In genomic region chr17:34527908-34528470, GRCh38 we compare ENCODE assay signal across 20 cellular contexts. TPM values are rescaled to one million over a fixed set of nuclear protein-coding genes. Genes with fewer than 3 reads are reported as not detected.
A peak's percentile ranks its signal among the peaks of the same experiment; 100 is the strongest.
DNase-seq lines count a peak whose midpoint lies in the region; ATAC-seq and TF ChIP-seq lines count a peak whose summit lies in the region.
"Had no signal": no experiment of that assay in that cellular context is flagged by ENCODE, and none has a peak within 500 bp of the region (broad histone marks: within the 10 kb centered on the region; RNA-seq: fewer than 3 reads in every experiment).

No MANE protein-coding gene starts in this region.

- no peak overlapping the region for H3K18ac ChIP-seq in H9 (ENCODE audit: insufficient read length, low read depth, low read length)

- H3K9me2 ChIP-seq in PC-3 (replicated peaks; ENCODE audit: low read length): no peaks in the 10 kb centered on the region

- no peaks in the 10 kb centered on the region for H3K79me2 ChIP-seq in DND-41 (ENCODE audit: insufficient read depth, low read length)
- H3K79me2 ChIP-seq in H9 (ENCODE audit: insufficient read depth, low read length): no peaks in the 10 kb centered on the region
- no peaks in the 10 kb centered on the region for H3K79me2 ChIP-seq in PC-3 (ENCODE audit: low read length)
- H3K79me2 ChIP-seq: hepatocyte had no signal

- TF ChIP-seq CTCF in DND-41 (IDR thresholded peaks at IDR 0.05; ENCODE audit: borderline replicate concordance, extremely low read depth, low read length, poor library complexity, severe bottlenecking): peak; percentile 34
- TF ChIP-seq CTCF in H9 (conservative IDR thresholded peaks at IDR 0.05): peak; percentile 86
- TF ChIP-seq CTCF in PC-3 (conservative IDR thresholded peaks at IDR 0.05; ENCODE audit: low read depth, low read length): peak; percentile 29; the same call in 1 of the 2 replicates
- TF ChIP-seq CTCF in glutamatergic neuron (IDR thresholded peaks at IDR 0.05; ENCODE audit: partially characterized antibody, unreplicated experiment): peak; percentile 74
- TF ChIP-seq CTCF in thyroid gland (IDR thresholded peaks at IDR 0.05): no peak

- H3K4me3 ChIP-seq in DND-41 (ENCODE audit: low read depth in 1 of 2, low read length in 2 of 2) (no peak overlapping the region), PC-3 (ENCODE audit: low read length) (no peak overlapping the region), thyroid gland (replicated peaks in 1 of 3) (no peak overlapping the region)
- H3K4me3 ChIP-seq: ascending aorta, BLaER1, esophagus squamous epithelium, hepatocyte had no signal

- no TSS peak for BruUV-seq in PC-3 (replicated peaks; lab: Mats Ljungman, UMichigan)

- no peak overlapping the region for H3K4me3 Mint-ChIP-seq in H9
- no peak overlapping the region for H3K4me3 Mint-ChIP-seq in glutamatergic neuron (ENCODE audit: unreplicated experiment)
- H3K4me3 Mint-ChIP-seq: natural killer cell; T-helper 2 cell treated with Interferon-gamma antibody and Interleukin-4, amounts not matched to agents 5 μg/mL and 100 μg/mL, for 36 hours had no signal

- H3K23me2 ChIP-seq in H9 (ENCODE audit: insufficient read length, low read depth, low read length, poor library complexity, severe bottlenecking): no peaks in the 10 kb centered on the region

- H3K9ac ChIP-seq in DND-41 (ENCODE audit: low read depth, low read length) (no peak overlapping the region), H9 (ENCODE audit: extremely low read depth, insufficient read length, low read length) (no peak overlapping the region), PC-3 (ENCODE audit: low read length) (no peak overlapping the region)
- H3K9ac ChIP-seq: BLaER1 had no signal

- no peaks in the 10 kb centered on the region for H3F3A ChIP-seq in PC-3 (ENCODE audit: low read length, unreplicated experiment)

- H4K20me1 ChIP-seq in DND-41 (ENCODE audit: insufficient read depth, low read length): no peaks in the 10 kb centered on the region
- no peaks in the 10 kb centered on the region for H4K20me1 ChIP-seq in H9 (ENCODE audit: control insufficient read depth, insufficient read depth, insufficient read length)
- no peaks in the 10 kb centered on the region for H4K20me1 ChIP-seq in PC-3 (ENCODE audit: low read length)
- H4K20me1 ChIP-seq: BLaER1 had no signal

- no peak overlapping the region for H2BK12ac ChIP-seq in H9 (ENCODE audit: insufficient read length, low read depth, low read length)

- no peak overlapping the region for H3T11ph ChIP-seq in H9 (ENCODE audit: low read length)

- H3K36me3 ChIP-seq in DND-41 (ENCODE audit: insufficient read depth, low read length): no peaks in the 10 kb centered on the region
- no peaks in the 10 kb centered on the region for H3K36me3 ChIP-seq in PC-3 (ENCODE audit: low read depth, low read length)
- no peaks in the 10 kb centered on the region for H3K36me3 ChIP-seq in thyroid gland
- H3K36me3 ChIP-seq: ascending aorta, BLaER1, esophagus squamous epithelium had no signal

- H3K27ac ChIP-seq in DND-41 (ENCODE audit: low read length) (no peak overlapping the region), H9 (ENCODE audit: insufficient read length, low read depth, low read length) (no peak overlapping the region), PC-3 (ENCODE audit: low read length) (no peak overlapping the region), thyroid gland (no peak overlapping the region), substantia nigra (ENCODE audit: low read depth, low read length, poor library complexity, severe bottlenecking) (no peak overlapping the region)
- H3K27ac ChIP-seq: ascending aorta, BLaER1, esophagus squamous epithelium, hepatocyte, RWPE1 had no signal

- H3K9me3 Mint-ChIP-seq in H9 (no peaks in the 10 kb centered on the region; a peak in 1 of 5 replicates), glutamatergic neuron (ENCODE audit: unreplicated experiment) (peaks cover 3% of the 10 kb centered on the region)
- H3K9me3 Mint-ChIP-seq: natural killer cell; T-helper 2 cell treated with Interferon-gamma antibody and Interleukin-4, amounts not matched to agents 5 μg/mL and 100 μg/mL, for 36 hours had no signal

- no peak overlapping the region for H4K8ac ChIP-seq in H9 (replicated peaks; ENCODE audit: insufficient read length, low read depth, low read length)

- intact Hi-C loops in PC-3 (cut with micrococcal nuclease) (no loop called here), thyroid gland (cut with DNase I) (no loop called here)

- no peak overlapping the region for H4K91ac ChIP-seq in H9 (ENCODE audit: insufficient read length, low read depth, low read length)

- H2AK5ac ChIP-seq in H9 (ENCODE audit: insufficient read length, low read length): no peak overlapping the region

- no peak overlapping the region for H3K56ac ChIP-seq in H9 (ENCODE audit: insufficient read length, low read depth, low read length)

- WGBS in H9 (ENCODE audit: extremely low coverage, insufficient read length, low lambda C conversion rate): no CpG with 5 or more reads among the region's 13 CpGs
- WGBS in thyroid gland, 2 donors: 60 to 61% methylated on average over 13 of the region's 13 CpGs

- H3K4me2 ChIP-seq in DND-41 (ENCODE audit: insufficient read depth, low read length): no peak overlapping the region
- H3K4me2 ChIP-seq in H9 (ENCODE audit: insufficient read depth, insufficient read length, low read length): no peak overlapping the region
- H3K4me2 ChIP-seq in PC-3 (ENCODE audit: low read length): no peak overlapping the region
- H3K4me2 ChIP-seq: hepatocyte had no signal

- CTCF ChIA-PET in PC-3 (lab: Charles Lee): no interaction called here

- DNase-seq in DND-41: no peak
- DNase-seq in H9: peak; percentile 82
- no peak for DNase-seq in PC-3
- peak; percentile 61 for DNase-seq in glutamatergic neuron
- DNase-seq in thyroid gland: no peak
- no peak for DNase-seq in activated CD8-positive, alpha-beta memory T cell treated with anti-CD3 and anti-CD28 coated beads, Interleukin-2, amount 50 U/mL, for 48 hours
- no peak for DNase-seq in substantia nigra (lab: John Stamatoyannopoulos, UW)
- DNase-seq in NCI-H2107 treated with DMSO at 0.1 percent for 48 hours (lab: John Stamatoyannopoulos, UW; ENCODE audit: unreplicated experiment): no peak
- DNase-seq: activated effector memory CD4-positive, alpha-beta T cell treated with anti-CD3 and anti-CD28 coated beads, Interleukin-2, amount 50 U/mL, for 16 hours; cortex of kidney; esophagus squamous epithelium; natural killer cell; NCI-H1436; retina; stimulated activated CD4-positive, alpha-beta T cell treated with anti-CD3 and anti-CD28 coated beads, Interleukin-4, amount 100 ng/mL, for 24 hours had no signal

- TF ChIP-seq POLR2A in thyroid gland (IDR thresholded peaks at IDR 0.05): no peak

- no peaks in the 10 kb centered on the region for H3K36me3 Mint-ChIP-seq in H9 (ENCODE audit: insufficient read depth in 1 of 3, low read depth in 3 of 3)
- H3K36me3 Mint-ChIP-seq in glutamatergic neuron (ENCODE audit: unreplicated experiment): no peaks in the 10 kb centered on the region
- H3K36me3 Mint-ChIP-seq: natural killer cell had no signal

- no peaks in the 10 kb centered on the region for H3K79me1 ChIP-seq in H9 (ENCODE audit: insufficient read depth, low read depth, low read length, poor library complexity, severe bottlenecking)

- peaks cover 20% of the 10 kb centered on the region for H3K27me3 ChIP-seq in DND-41 (ENCODE audit: insufficient read depth, low read length, poor library complexity)
- H3K27me3 ChIP-seq in H9 (ENCODE audit: insufficient read depth, low read length): no peaks in the 10 kb centered on the region
- H3K27me3 ChIP-seq in PC-3 (ENCODE audit: low read length): no peaks in the 10 kb centered on the region
- H3K27me3 ChIP-seq in thyroid gland: no peaks in the 10 kb centered on the region
- H3K27me3 ChIP-seq: ascending aorta, BLaER1 had no signal

- H3K9me3 ChIP-seq in DND-41 (ENCODE audit: insufficient read depth, low read length, severe bottlenecking) (no peaks in the 10 kb centered on the region), H9 (ENCODE audit: control insufficient read depth, low read depth, low read length) (no peaks in the 10 kb centered on the region), PC-3 (ENCODE audit: low read length) (no peaks in the 10 kb centered on the region), thyroid gland (no peaks in the 10 kb centered on the region)
- H3K9me3 ChIP-seq: ascending aorta, BLaER1, esophagus squamous epithelium had no signal

- no peak overlapping the region for H3K23ac ChIP-seq in H9 (ENCODE audit: insufficient read length, low read depth, low read length)

- H3K27me3 Mint-ChIP-seq in H9 (ENCODE audit: low read depth): peaks cover 3% of the 10 kb centered on the region; the same call in 1 of the 2 replicates
- no peaks in the 10 kb centered on the region for H3K27me3 Mint-ChIP-seq in glutamatergic neuron (ENCODE audit: unreplicated experiment)

- H2BK15ac ChIP-seq in H9 (ENCODE audit: low read depth, low read length): no peak overlapping the region

- no peaks in the 10 kb centered on the region for H3K4me1 ChIP-seq in DND-41 (ENCODE audit: insufficient read depth, low read length)
- peaks cover 2% of the 10 kb centered on the region; the same call in 1 of the 2 replicates for H3K4me1 ChIP-seq in H9 (ENCODE audit: insufficient read depth, low read length)
- no peaks in the 10 kb centered on the region for H3K4me1 ChIP-seq in PC-3 (ENCODE audit: insufficient read depth, low read length)
- H3K4me1 ChIP-seq in thyroid gland: no peaks in the 10 kb centered on the region
- H3K4me1 ChIP-seq: ascending aorta, esophagus squamous epithelium had no signal

- no peak overlapping the region for H3K4ac ChIP-seq in H9 (ENCODE audit: low read depth, low read length)

- no peak overlapping the region for H4K5ac ChIP-seq in H9 (ENCODE audit: insufficient read length, low read depth, low read length)

- H2BK120ac ChIP-seq in H9 (ENCODE audit: low read depth, low read length, poor library complexity, severe bottlenecking): no peak overlapping the region

- H3K4me1 Mint-ChIP-seq in H9: peaks cover 6 to 17% of the 10 kb centered on the region in 2 experiments
- H3K4me1 Mint-ChIP-seq in glutamatergic neuron (ENCODE audit: low read depth, unreplicated experiment): peaks cover 17% of the 10 kb centered on the region
- H3K4me1 Mint-ChIP-seq: natural killer cell had no signal

- POLR2A ChIA-PET in PC-3 (lab: Charles Lee; ENCODE audit: unreplicated experiment): no interaction called here

- H3K27ac Mint-ChIP-seq in H9 (no peak overlapping the region), glutamatergic neuron (ENCODE audit: unreplicated experiment) (no peak overlapping the region)
- H3K27ac Mint-ChIP-seq: natural killer cell; T-helper 2 cell treated with Interferon-gamma antibody and Interleukin-4, amounts not matched to agents 5 μg/mL and 100 μg/mL, for 36 hours had no signal

- no peak overlapping the region for H2BK20ac ChIP-seq in H9 (ENCODE audit: low read depth, low read length, poor library complexity, severe bottlenecking)

- H3K14ac ChIP-seq in H9 (ENCODE audit: insufficient read depth, low read length): no peak overlapping the region

- H2AFZ ChIP-seq in DND-41 (ENCODE audit: low read depth, low read length) (no peak overlapping the region), H9 (ENCODE audit: low read length) (no peak overlapping the region), PC-3 (ENCODE audit: low read length) (no peak overlapping the region)
- H2AFZ ChIP-seq: hepatocyte had no signal

- ATAC-seq in DND-41 (ENCODE audit: insufficient read depth, low read depth): no peak
- ATAC-seq in PC-3: no peak
- ATAC-seq: natural killer cell had no signal

- no peak overlapping the region for H2BK5ac ChIP-seq in H9 (ENCODE audit: insufficient read length, low read length)

RNA-seq across cellular contexts. Expression of gene TMEM132E, which starts 51.4 kb away (rescaled TPM):
- total RNA-seq in H9 (2021) (0.15 and 0.42 TPM in 2 replicates), PC-3 (2014; rRNA removed) (not detected in 2 replicates), glutamatergic neuron (ENCODE audit: unreplicated experiment) (93.6 TPM), thyroid gland (under 1 TPM in 2 of 4 donors, not detected in 2; 0.11 to 0.13 TPM)
- total RNA-seq: ascending aorta had no signal

Comparison
In these comparisons a context has a peak if more than half of its experiments do, and no peak if none do; other contexts are left out.
1. DNase-seq: peak in H9 (single experiment) and glutamatergic neuron (single experiment); none in DND-41 (single experiment), PC-3 (single experiment), thyroid gland (0 of 2), activated CD8-positive, alpha-beta memory T cell treated with anti-CD3 and anti-CD28 coated beads, Interleukin-2, amount 50 U/mL, for 48 hours (single experiment), substantia nigra (0 of 49) and NCI-H2107 treated with DMSO at 0.1 percent for 48 hours (single experiment).
2. CTCF ChIP-seq: peak in DND-41 (single experiment), H9 (single experiment), PC-3 (single experiment) and glutamatergic neuron (single experiment); none in thyroid gland (0 of 6).
3. RNA of gene TMEM132E, which starts 51.4 kb away (total RNA-seq): 93.6 TPM in glutamatergic neuron (single experiment); 0.15 to 0.42 TPM in H9, 0.11 to 0.13 TPM in thyroid gland and not detected in PC-3; every median in the first group is over 10 times any median in the second.